Comparison of ENCODE assay signal across 8 cellular contexts in genomic region chr14:101761032-101761880, GRCh38. TPM values are rescaled to one million over a fixed set of nuclear protein-coding genes. Genes with fewer than 3 reads are reported as not detected.
DNase-seq lines count a peak whose midpoint lies in the region; ATAC-seq, FAIRE-seq and TF ChIP-seq lines count a peak whose summit lies in the region.

Gene PPP2R5C (plus strand): TSS chr14:101761709. CDS start chr14:101761894, 185 bp downstream.

- no peak within 1 kb of the TSS for H2AK5ac ChIP-seq in H1 (ENCODE audit: low read depth, low read length)

- H2BK20ac ChIP-seq in H1 (ENCODE audit: low read length), result no peak within 1 kb of the TSS

- H3K79me1 ChIP-seq in H1 (ENCODE audit: low read depth, low read length), result no peaks in the 10 kb centered on the region

- H4K20me1 ChIP-seq in H1 (replicated peaks in 1 of 2; ENCODE audit: control insufficient read depth in 1 of 2, insufficient read depth in 2 of 2, low read length in 2 of 2), result peaks cover 0 to 7% of the 10 kb centered on the region in 2 experiments

- H3K4me1 ChIP-seq in NT2/D1 (ENCODE audit: insufficient read depth, insufficient read length) (peaks cover 3% of the 10 kb centered on the region), H1 (replicated peaks in 1 of 4; ENCODE audit: control insufficient read depth in 3 of 4, insufficient read depth in 4 of 4, low read length in 3 of 4) (peaks cover 0 to 3% (median 2%) of the 10 kb centered on the region in 4 experiments; a peak in 4 of 7 replicates)

- peaks cover 3% of the 10 kb centered on the region; the same call in 1 of the 2 replicates for H3K23me2 ChIP-seq in H1 (ENCODE audit: low read depth, low read length)

- no peaks in the 10 kb centered on the region for H3K9me3 Mint-ChIP-seq in CD4-positive, alpha-beta T cell
- H3K9me3 Mint-ChIP-seq in activated CD8-positive, alpha-beta memory T cell treated with anti-CD3 and anti-CD28 coated beads, Interleukin-2, amount 10 ng/mL, durations not matched to agents 7 days and 5 days (ENCODE audit: low read depth), result no peaks in the 10 kb centered on the region

- H3K9me3 ChIP-seq in CD4-positive, alpha-beta T cell (ENCODE audit: control insufficient read depth, low read length), result no peaks in the 10 kb centered on the region
- no peaks in the 10 kb centered on the region for H3K9me3 ChIP-seq in NT2/D1 (ENCODE audit: insufficient read depth, low read length)
- H3K9me3 ChIP-seq in H1 (ENCODE audit: insufficient read depth in 2 of 2, low read depth in 1 of 2, low read length in 1 of 2), result no peaks in the 10 kb centered on the region

- ATAC-seq in CD4-positive, alpha-beta T cell (ENCODE audit: poor library complexity), result peak; percentile 60
- ATAC-seq in GM19467 (IDR thresholded peaks at IDR 0.05; ENCODE audit: unreplicated experiment), result peak; percentile 49
- peak; percentile 80 for ATAC-seq in activated CD8-positive, alpha-beta memory T cell treated with anti-CD3 and anti-CD28 coated beads, Interleukin-2, amount 10 ng/mL, durations not matched to agents 7 days and 5 days

- intact Hi-C loops in CD4-positive, alpha-beta T cell (cut with DNase I, micrococcal nuclease), result loop anchor here (2.0 to 5.0 kb wide), 7 partner anchors 30 to 1384 kb away; partner anchors contain the start of genes HSP90AA1 (in 1 of the 2), WDR25 (in 1 of the 2) and ZNF839 (in 1 of the 2)

- H4K91ac ChIP-seq in H1 (replicated peaks; ENCODE audit: insufficient read length, low read length), result peak within 1 kb of the TSS; percentile 12

- H2BK12ac ChIP-seq in H1 (ENCODE audit: low read depth, low read length), result no peak within 1 kb of the TSS

- H3K18ac ChIP-seq in H1 (ENCODE audit: extremely low read depth, low read length), result no peak within 1 kb of the TSS

- peaks cover 33% of the 10 kb centered on the region for H3K36me3 Mint-ChIP-seq in CD4-positive, alpha-beta T cell (ENCODE audit: low read depth)
- H3K36me3 Mint-ChIP-seq in activated CD8-positive, alpha-beta memory T cell treated with anti-CD3 and anti-CD28 coated beads, Interleukin-2, amount 10 ng/mL, durations not matched to agents 7 days and 5 days, result peaks cover 5% of the 10 kb centered on the region

- H3K14ac ChIP-seq in H1 (ENCODE audit: insufficient read length), result no peak within 1 kb of the TSS

- H3K27ac ChIP-seq in CD4-positive, alpha-beta T cell (ENCODE audit: low read depth, low read length), result peak within 1 kb of the TSS; percentile 79
- peak within 1 kb of the TSS; percentile 58; the same call in 1 of the 2 replicates for H3K27ac ChIP-seq in H1 (ENCODE audit: low read depth, low read length)

- TF ChIP-seq EP300 in H1 (IDR thresholded peaks at IDR 0.05; ENCODE audit: borderline replicate concordance in 1 of 2, low read depth in 2 of 2, low read length in 2 of 2), result no peak

- WGBS in H1 (ENCODE audit: extremely low coverage in 1 of 2, insufficient coverage in 1 of 2, insufficient read length in 1 of 2, insufficient replicate concordance in 2 of 2, low coverage in 1 of 2, low lambda C conversion rate in 2 of 2, missing lambda C conversion rate in 1 of 2), 2 experiments, result 1% methylated on average over 22 of the region's 110 CpGs; no CpG with 5 or more reads in 1 of the 2 experiments

- H3K4me3 Mint-ChIP-seq in CD4-positive, alpha-beta T cell, result peak within 1 kb of the TSS; percentile 97
- H3K4me3 Mint-ChIP-seq in activated CD8-positive, alpha-beta memory T cell treated with anti-CD3 and anti-CD28 coated beads, Interleukin-2, amount 10 ng/mL, durations not matched to agents 7 days and 5 days, result peak within 1 kb of the TSS; percentile 80

- peak; percentile 78 to 88 (median 85) for DNase-seq in CD4-positive, alpha-beta T cell
- DNase-seq in HS-27A (ENCODE audit: low read depth) (peak; percentile 50), NT2/D1 (ENCODE audit: low read depth, low spot score) (no peak), H1 (ENCODE audit: low read depth in 1 of 2, low spot score in 2 of 2) (peak; percentile 41 to 91), mesenteric fat pad (ENCODE audit: low spot score) (peak; percentile 97)
- DNase-seq in activated CD8-positive, alpha-beta memory T cell treated with anti-CD3 and anti-CD28 coated beads, Interleukin-2, amount 10 ng/mL, durations not matched to agents 7 days and 5 days, result peak; percentile 92
- DNase-seq in stimulated activated CD8-positive, alpha-beta memory T cell treated with anti-CD3 and anti-CD28 coated beads, Interleukin-12 subunit alpha, Interleukin-12 subunit beta, amount 100 ng/mL, for 4 hours (ENCODE audit: low read depth), result peak; percentile 76

- no peak within 1 kb of the TSS for H3K23ac ChIP-seq in H1 (ENCODE audit: insufficient read length)

- peak within 1 kb of the TSS; percentile 24 for H3K56ac ChIP-seq in H1 (replicated peaks; ENCODE audit: insufficient read length, low read depth, low read length)

- peak within 1 kb of the TSS; percentile 96 for H2AFZ ChIP-seq in H1 (ENCODE audit: low read length)

- H3K27me3 ChIP-seq in CD4-positive, alpha-beta T cell (ENCODE audit: control insufficient read depth, insufficient read depth, low read length), result no peaks in the 10 kb centered on the region
- no peaks in the 10 kb centered on the region for H3K27me3 ChIP-seq in NT2/D1 (ENCODE audit: insufficient read depth, insufficient read length)
- H3K27me3 ChIP-seq in H1 (replicated peaks in 1 of 4; ENCODE audit: control insufficient read depth in 3 of 4, extremely low read depth in 1 of 4, insufficient read depth in 3 of 4, low read length in 3 of 4), result peaks cover 3 to 18% (median 11%) of the 10 kb centered on the region in 4 experiments; a peak in 6 of 7 replicates

- CTCF ChIA-PET in CD4-positive, alpha-beta T cell (lab: Charles Lee), result interaction anchor here (1.2 to 3.3 kb wide), 3 partner anchors 54 to 82 kb away, joined by 3 to 14 read pairs (median 7); no protein-coding TSS in a partner anchor
- CTCF ChIA-PET in activated CD8-positive, alpha-beta memory T cell treated with anti-CD3 and anti-CD28 coated beads, Interleukin-2, amount 10 ng/mL, durations not matched to agents 7 days and 5 days (lab: Charles Lee), result interaction anchor here (1.0 to 1.6 kb wide), 6 partner anchors 10 to 99 kb away, joined by 3 to 18 read pairs (median 6); no protein-coding TSS in a partner anchor
- CTCF ChIA-PET in H1 (lab: Charles Lee; ENCODE audit: partially characterized antibody), result interaction anchor here (0.5 to 2.5 kb wide), 3 partner anchors 10 to 1113 kb away, joined by 3 to 8 read pairs (median 6); no protein-coding TSS in a partner anchor

- peak within 1 kb of the TSS; percentile 63 to 95 for H3K4me2 ChIP-seq in H1 (ENCODE audit: insufficient read depth in 1 of 2, low read depth in 2 of 2, low read length in 2 of 2)

- peak within 1 kb of the TSS; percentile 93 for H3K4me3 ChIP-seq in NT2/D1 (ENCODE audit: insufficient read length, low read depth)
- H3K4me3 ChIP-seq in H1 (ENCODE audit: extremely low read depth in 1 of 4, insufficient read depth in 2 of 4, low read depth in 3 of 4, low read length in 4 of 4), result peak within 1 kb of the TSS; percentile 90 to 97 (median 94)

- H3K36me3 ChIP-seq in NT2/D1 (ENCODE audit: insufficient read depth, insufficient read length, low read length) (peaks cover 19% of the 10 kb centered on the region), H1 (ENCODE audit: control insufficient read depth in 2 of 4, insufficient read depth in 4 of 4, low read length in 3 of 4) (0 out of 8 replicates have a peak, but pooled peaks cover 0 to 3% (median 0%) of the 10 kb centered on the region in 4 experiments)

- H2BK15ac ChIP-seq in H1 (ENCODE audit: low read length), result no peak within 1 kb of the TSS

- 0 out of 2 replicates have a peak within 1 kb of the TSS, but pooled peaks have one; percentile 29 for H2BK5ac ChIP-seq in H1 (ENCODE audit: low read depth, low read length)

- H3K79me2 ChIP-seq in H1 (ENCODE audit: control insufficient read depth in 1 of 2, insufficient read depth in 2 of 2, low read length in 2 of 2), result no peaks in the 10 kb centered on the region

- no peak within 1 kb of the TSS for H3K4ac ChIP-seq in H1 (replicated peaks; ENCODE audit: insufficient read length, low read depth, low read length)

- peak within 1 kb of the TSS; percentile 52 for H4K5ac ChIP-seq in H1 (ENCODE audit: insufficient read length, low read depth, low read length)

- TF ChIP-seq POLR2A in H1 (IDR thresholded peaks at IDR 0.05; ENCODE audit: control extremely low read depth in 1 of 2, low read depth in 2 of 2, low read length in 2 of 2), result no peak

- no peaks in the 10 kb centered on the region for H3K27me3 Mint-ChIP-seq in CD4-positive, alpha-beta T cell
- H3K27me3 Mint-ChIP-seq in activated CD8-positive, alpha-beta memory T cell treated with anti-CD3 and anti-CD28 coated beads, Interleukin-2, amount 10 ng/mL, durations not matched to agents 7 days and 5 days, result peaks cover 7% of the 10 kb centered on the region

- peak within 1 kb of the TSS; percentile 88 for H3K9ac ChIP-seq in NT2/D1 (ENCODE audit: insufficient read length, low read depth)
- peak within 1 kb of the TSS; percentile 38 to 74 (median 58); a peak in 5 of 7 replicates for H3K9ac ChIP-seq in H1 (replicated peaks in 1 of 4; ENCODE audit: extremely low read depth in 1 of 4, low read depth in 3 of 4, low read length in 3 of 4)

- no peak within 1 kb of the TSS for H2BK120ac ChIP-seq in H1 (replicated peaks; ENCODE audit: low read depth, low read length)

- H3K4me1 Mint-ChIP-seq in CD4-positive, alpha-beta T cell (ENCODE audit: low read depth), result peaks cover 43% of the 10 kb centered on the region
- H3K4me1 Mint-ChIP-seq in activated CD8-positive, alpha-beta memory T cell treated with anti-CD3 and anti-CD28 coated beads, Interleukin-2, amount 10 ng/mL, durations not matched to agents 7 days and 5 days, result peaks cover 27% of the 10 kb centered on the region

- POLR2A ChIA-PET in CD4-positive, alpha-beta T cell (lab: Charles Lee), result interaction anchor here (0.8 to 5.1 kb wide), 20 partner anchors 9 to 204 kb away, joined by 3 to 78 read pairs (median 8); partner anchors contain the start of gene DYNC1H1
- POLR2A ChIA-PET in H1 (lab: Charles Lee; ENCODE audit: partially characterized antibody), result no interaction called here

- no peak for TF ChIP-seq CTCF in CD4-positive, alpha-beta T cell (IDR thresholded peaks at IDR 0.05)
- no peak for TF ChIP-seq CTCF in H1 (IDR thresholded peaks at IDR 0.05; ENCODE audit: control extremely low read depth in 1 of 3, insufficient read depth in 1 of 3, low read depth in 1 of 3, low read length in 3 of 3)

- TF ChIP-seq RAD21 in H1 (IDR thresholded peaks at IDR 0.05 in 1 of 2, conservative IDR thresholded peaks at IDR 0.05 in 1 of 2; ENCODE audit: low read depth in 2 of 2, low read length in 2 of 2), result no peak

- no peak for FAIRE-seq in H1 (lab: Jason Lieb, UNC)

- peak within 1 kb of the TSS; percentile 91 for H3K27ac Mint-ChIP-seq in CD4-positive, alpha-beta T cell
- peak within 1 kb of the TSS; percentile 82 for H3K27ac Mint-ChIP-seq in activated CD8-positive, alpha-beta memory T cell treated with anti-CD3 and anti-CD28 coated beads, Interleukin-2, amount 10 ng/mL, durations not matched to agents 7 days and 5 days

- peak within 1 kb of the TSS; percentile 35; the same call in 1 of the 2 replicates for H4K8ac ChIP-seq in H1 (ENCODE audit: extremely low read depth, insufficient read depth, low read length)

RNA-seq across cellular contexts. Expression of gene PPP2R5C, which starts in this region (rescaled TPM):
- total RNA-seq in CD4-positive, alpha-beta T cell, result 100 to 1,000 TPM; 463 to 487 TPM
- total RNA-seq in activated CD8-positive, alpha-beta memory T cell treated with anti-CD3 and anti-CD28 coated beads, Interleukin-2, amount 10 ng/mL, durations not matched to agents 7 days and 5 days, result 100 to 1,000 TPM; 213 to 234 TPM
- 95.9 and 102 TPM in 2 replicates for total RNA-seq in H1 (2021; fragmentation: NEBNext Ultra II Directional; extraction: Animal tissue kit (Norgen Biotek cat#: 25700))
- 35.1 and 49.6 TPM in 2 replicates for polyA plus RNA-seq in H1 (2011; rRNA removed)
- 51.3 TPM for polyA plus RNA-seq in H1 (2011; cell fraction: cytosol; rRNA removed)
- polyA plus RNA-seq in H1 (2011; cell fraction: nucleus; rRNA removed), result 44.9 TPM
- polyA plus RNA-seq in H1 (2012, experiment 1 of 2), result 47.5 to 73.4 TPM (median 53.6 TPM) in 4 replicates
- polyA plus RNA-seq in H1 (2012, experiment 2 of 2), result 17.1 TPM
- 145 TPM for polyA plus RNA-seq in H1 (2013, experiment 1 of 2)
- polyA plus RNA-seq in H1 (2013, experiment 2 of 2), result 143 TPM
- polyA minus RNA-seq in H1 (2011; rRNA and poly(A)+ RNA removed), result 86.1 and 102 TPM in 2 replicates
- 44.5 TPM for polyA minus RNA-seq in H1 (2011; cell fraction: cytosol; rRNA and poly(A)+ RNA removed)
- 73.2 TPM for polyA minus RNA-seq in H1 (2011; cell fraction: nucleus; rRNA and poly(A)+ RNA removed)
- total RNA-seq in mesenteric fat pad, result 124 TPM
